1 cellular context compared by ENCODE assay signal in genomic region chr5:179549973-179550510, GRCh38.
TF ChIP-seq lines count a peak whose summit lies in the region.

No MANE protein-coding gene starts in this region.

TF ChIP-seq in K562, 482 proteins besides CTCF, POLR2A, EP300 and RAD21 (continued from another document and continues in another):
- TF ChIP-seq, protein P1, sequence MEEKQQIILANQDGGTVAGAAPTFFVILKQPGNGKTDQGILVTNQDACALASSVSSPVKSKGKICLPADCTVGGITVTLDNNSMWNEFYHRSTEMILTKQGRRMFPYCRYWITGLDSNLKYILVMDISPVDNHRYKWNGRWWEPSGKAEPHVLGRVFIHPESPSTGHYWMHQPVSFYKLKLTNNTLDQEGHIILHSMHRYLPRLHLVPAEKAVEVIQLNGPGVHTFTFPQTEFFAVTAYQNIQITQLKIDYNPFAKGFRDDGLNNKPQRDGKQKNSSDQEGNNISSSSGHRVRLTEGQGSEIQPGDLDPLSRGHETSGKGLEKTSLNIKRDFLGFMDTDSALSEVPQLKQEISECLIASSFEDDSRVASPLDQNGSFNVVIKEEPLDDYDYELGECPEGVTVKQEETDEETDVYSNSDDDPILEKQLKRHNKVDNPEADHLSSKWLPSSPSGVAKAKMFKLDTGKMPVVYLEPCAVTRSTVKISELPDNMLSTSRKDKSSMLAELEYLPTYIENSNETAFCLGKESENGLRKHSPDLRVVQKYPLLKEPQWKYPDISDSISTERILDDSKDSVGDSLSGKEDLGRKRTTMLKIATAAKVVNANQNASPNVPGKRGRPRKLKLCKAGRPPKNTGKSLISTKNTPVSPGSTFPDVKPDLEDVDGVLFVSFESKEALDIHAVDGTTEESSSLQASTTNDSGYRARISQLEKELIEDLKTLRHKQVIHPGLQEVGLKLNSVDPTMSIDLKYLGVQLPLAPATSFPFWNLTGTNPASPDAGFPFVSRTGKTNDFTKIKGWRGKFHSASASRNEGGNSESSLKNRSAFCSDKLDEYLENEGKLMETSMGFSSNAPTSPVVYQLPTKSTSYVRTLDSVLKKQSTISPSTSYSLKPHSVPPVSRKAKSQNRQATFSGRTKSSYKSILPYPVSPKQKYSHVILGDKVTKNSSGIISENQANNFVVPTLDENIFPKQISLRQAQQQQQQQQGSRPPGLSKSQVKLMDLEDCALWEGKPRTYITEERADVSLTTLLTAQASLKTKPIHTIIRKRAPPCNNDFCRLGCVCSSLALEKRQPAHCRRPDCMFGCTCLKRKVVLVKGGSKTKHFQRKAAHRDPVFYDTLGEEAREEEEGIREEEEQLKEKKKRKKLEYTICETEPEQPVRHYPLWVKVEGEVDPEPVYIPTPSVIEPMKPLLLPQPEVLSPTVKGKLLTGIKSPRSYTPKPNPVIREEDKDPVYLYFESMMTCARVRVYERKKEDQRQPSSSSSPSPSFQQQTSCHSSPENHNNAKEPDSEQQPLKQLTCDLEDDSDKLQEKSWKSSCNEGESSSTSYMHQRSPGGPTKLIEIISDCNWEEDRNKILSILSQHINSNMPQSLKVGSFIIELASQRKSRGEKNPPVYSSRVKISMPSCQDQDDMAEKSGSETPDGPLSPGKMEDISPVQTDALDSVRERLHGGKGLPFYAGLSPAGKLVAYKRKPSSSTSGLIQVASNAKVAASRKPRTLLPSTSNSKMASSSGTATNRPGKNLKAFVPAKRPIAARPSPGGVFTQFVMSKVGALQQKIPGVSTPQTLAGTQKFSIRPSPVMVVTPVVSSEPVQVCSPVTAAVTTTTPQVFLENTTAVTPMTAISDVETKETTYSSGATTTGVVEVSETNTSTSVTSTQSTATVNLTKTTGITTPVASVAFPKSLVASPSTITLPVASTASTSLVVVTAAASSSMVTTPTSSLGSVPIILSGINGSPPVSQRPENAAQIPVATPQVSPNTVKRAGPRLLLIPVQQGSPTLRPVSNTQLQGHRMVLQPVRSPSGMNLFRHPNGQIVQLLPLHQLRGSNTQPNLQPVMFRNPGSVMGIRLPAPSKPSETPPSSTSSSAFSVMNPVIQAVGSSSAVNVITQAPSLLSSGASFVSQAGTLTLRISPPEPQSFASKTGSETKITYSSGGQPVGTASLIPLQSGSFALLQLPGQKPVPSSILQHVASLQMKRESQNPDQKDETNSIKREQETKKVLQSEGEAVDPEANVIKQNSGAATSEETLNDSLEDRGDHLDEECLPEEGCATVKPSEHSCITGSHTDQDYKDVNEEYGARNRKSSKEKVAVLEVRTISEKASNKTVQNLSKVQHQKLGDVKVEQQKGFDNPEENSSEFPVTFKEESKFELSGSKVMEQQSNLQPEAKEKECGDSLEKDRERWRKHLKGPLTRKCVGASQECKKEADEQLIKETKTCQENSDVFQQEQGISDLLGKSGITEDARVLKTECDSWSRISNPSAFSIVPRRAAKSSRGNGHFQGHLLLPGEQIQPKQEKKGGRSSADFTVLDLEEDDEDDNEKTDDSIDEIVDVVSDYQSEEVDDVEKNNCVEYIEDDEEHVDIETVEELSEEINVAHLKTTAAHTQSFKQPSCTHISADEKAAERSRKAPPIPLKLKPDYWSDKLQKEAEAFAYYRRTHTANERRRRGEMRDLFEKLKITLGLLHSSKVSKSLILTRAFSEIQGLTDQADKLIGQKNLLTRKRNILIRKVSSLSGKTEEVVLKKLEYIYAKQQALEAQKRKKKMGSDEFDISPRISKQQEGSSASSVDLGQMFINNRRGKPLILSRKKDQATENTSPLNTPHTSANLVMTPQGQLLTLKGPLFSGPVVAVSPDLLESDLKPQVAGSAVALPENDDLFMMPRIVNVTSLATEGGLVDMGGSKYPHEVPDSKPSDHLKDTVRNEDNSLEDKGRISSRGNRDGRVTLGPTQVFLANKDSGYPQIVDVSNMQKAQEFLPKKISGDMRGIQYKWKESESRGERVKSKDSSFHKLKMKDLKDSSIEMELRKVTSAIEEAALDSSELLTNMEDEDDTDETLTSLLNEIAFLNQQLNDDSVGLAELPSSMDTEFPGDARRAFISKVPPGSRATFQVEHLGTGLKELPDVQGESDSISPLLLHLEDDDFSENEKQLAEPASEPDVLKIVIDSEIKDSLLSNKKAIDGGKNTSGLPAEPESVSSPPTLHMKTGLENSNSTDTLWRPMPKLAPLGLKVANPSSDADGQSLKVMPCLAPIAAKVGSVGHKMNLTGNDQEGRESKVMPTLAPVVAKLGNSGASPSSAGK (IDR thresholded peaks at IDR 0.05): peak; percentile 59
- TF ChIP-seq L3MBTL2 (IDR thresholded peaks at IDR 0.05) (peak; percentile 34; the same call in 1 of the 2 replicates), ELF4 (CRISPR knock-in tag; IDR thresholded peaks at IDR 0.05) (0 out of 2 replicates have a peak, but pooled peaks have one; percentile 20), CREB1 (IDR thresholded peaks at IDR 0.05) (no peak), CREB1 (CRISPR knock-in tag; IDR thresholded peaks at IDR 0.05) (no peak), KAT8 (IDR thresholded peaks at IDR 0.05; ENCODE audit: low read depth) (0 out of 2 replicates have a peak, but pooled peaks have one; percentile 42), SMARCE1 (IDR thresholded peaks at IDR 0.05) (peak; percentile 42; the same call in 1 of the 2 replicates), TCF3 (CRISPR knock-in tag; IDR thresholded peaks at IDR 0.05) (peak; percentile 23; the same call in 1 of the 2 replicates), MXI1 (IDR thresholded peaks at IDR 0.05; ENCODE audit: low read depth, low read length) (0 out of 2 replicates have a peak, but pooled peaks have one; percentile 22), MEIS2 (IDR thresholded peaks at IDR 0.05; ENCODE audit: partially characterized antibody) (no peak), SMARCA4 (IDR thresholded peaks at IDR 0.05) (peak; percentile 55; the same call in 1 of the 2 replicates), OTX1 (CRISPR knock-in tag; IDR thresholded peaks at IDR 0.05) (0 out of 2 replicates have a peak, but pooled peaks have one; percentile 11), NELFE (IDR thresholded peaks at IDR 0.05; ENCODE audit: insufficient read depth, insufficient read length) (no peak), ZNF197 (CRISPR knock-in tag; IDR thresholded peaks at IDR 0.05; ENCODE audit: low read depth) (peak; percentile 38; the same call in 1 of the 2 replicates), PHF8 (IDR thresholded peaks at IDR 0.05; ENCODE audit: borderline replicate concordance, low read length) (peak; percentile 53), ZNF592 (IDR thresholded peaks at IDR 0.05) (0 out of 2 replicates have a peak, but pooled peaks have one; percentile 19), ZNF384 (IDR thresholded peaks at IDR 0.05; ENCODE audit: low read depth, low read length) (0 out of 2 replicates have a peak, but pooled peaks have one; percentile 29), BRF1 (IDR thresholded peaks at IDR 0.05; ENCODE audit: borderline replicate concordance, extremely low read depth, insufficient read length) (no peak), ZC3H8 (IDR thresholded peaks at IDR 0.05) (no peak), MAZ (CRISPR knock-in tag; conservative IDR thresholded peaks at IDR 0.05 in 1 of 2, IDR thresholded peaks at IDR 0.05 in 1 of 2) (peak in 1 of 2 experiments; percentile 44; a peak in 2 of 4 replicates), ZNF717 (CRISPR knock-in tag; IDR thresholded peaks at IDR 0.05) (no peak), JUND (IDR thresholded peaks at IDR 0.05; ENCODE audit: borderline replicate concordance, low read depth, low read length) (no peak), JUND (tag; IDR thresholded peaks at IDR 0.05; ENCODE audit: borderline replicate concordance, low read depth, low read length) (0 out of 3 replicates have a peak, but pooled peaks have one; percentile 20), RCOR1 (IDR thresholded peaks at IDR 0.05; ENCODE audit: borderline replicate concordance in 1 of 2, low read depth in 2 of 2, low read length in 2 of 2) (no peak), MYC (IDR thresholded peaks at IDR 0.05; ENCODE audit: low read depth, low read length) (0 out of 2 replicates have a peak, but pooled peaks have one; percentile 6), MYC (CRISPR knock-in tag; IDR thresholded peaks at IDR 0.05; ENCODE audit: borderline replicate concordance, low read depth) (no peak)
- TF ChIP-seq, protein P2, sequence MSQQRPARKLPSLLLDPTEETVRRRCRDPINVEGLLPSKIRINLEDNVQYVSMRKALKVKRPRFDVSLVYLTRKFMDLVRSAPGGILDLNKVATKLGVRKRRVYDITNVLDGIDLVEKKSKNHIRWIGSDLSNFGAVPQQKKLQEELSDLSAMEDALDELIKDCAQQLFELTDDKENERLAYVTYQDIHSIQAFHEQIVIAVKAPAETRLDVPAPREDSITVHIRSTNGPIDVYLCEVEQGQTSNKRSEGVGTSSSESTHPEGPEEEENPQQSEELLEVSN (IDR thresholded peaks at IDR 0.05; ENCODE audit: borderline replicate concordance in 1 of 2, extremely low read depth in 1 of 2, insufficient read depth in 1 of 2, insufficient read length in 1 of 2, low read depth in 1 of 2, low read length in 1 of 2, poor library complexity in 1 of 2, severe bottlenecking in 1 of 2): peak in 1 of 2 experiments; percentile 28
- TF ChIP-seq, protein P3, sequence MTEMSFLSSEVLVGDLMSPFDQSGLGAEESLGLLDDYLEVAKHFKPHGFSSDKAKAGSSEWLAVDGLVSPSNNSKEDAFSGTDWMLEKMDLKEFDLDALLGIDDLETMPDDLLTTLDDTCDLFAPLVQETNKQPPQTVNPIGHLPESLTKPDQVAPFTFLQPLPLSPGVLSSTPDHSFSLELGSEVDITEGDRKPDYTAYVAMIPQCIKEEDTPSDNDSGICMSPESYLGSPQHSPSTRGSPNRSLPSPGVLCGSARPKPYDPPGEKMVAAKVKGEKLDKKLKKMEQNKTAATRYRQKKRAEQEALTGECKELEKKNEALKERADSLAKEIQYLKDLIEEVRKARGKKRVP (CRISPR knock-in tag; IDR thresholded peaks at IDR 0.05): no peak
